ENCODE assay signal across 8 cellular contexts in genomic region chr12:66301944-66302826, GRCh38.
A peak's percentile ranks its signal among the peaks of the same experiment; 100 is the strongest.
DNase-seq lines count a peak whose midpoint lies in the region; ATAC-seq and TF ChIP-seq lines count a peak whose summit lies in the region.

Gene HELB (plus strand): TSS chr12:66302493. CDS start chr12:66302604, 111 bp downstream.

- peak within 1 kb of the TSS; percentile 76 for H3K4me3 ChIP-seq in coronary artery

- TF ChIP-seq CTCF in coronary artery (IDR thresholded peaks at IDR 0.05), result no peak

- ATAC-seq in GM19351 (IDR thresholded peaks at IDR 0.05; ENCODE audit: unreplicated experiment), result peak; percentile 83
- ATAC-seq in HG03520 (IDR thresholded peaks at IDR 0.05; ENCODE audit: unreplicated experiment), result peak; percentile 89

- H3K27ac ChIP-seq in coronary artery, result peak within 1 kb of the TSS; percentile 71 to 78
- H3K27ac ChIP-seq in layer of hippocampus (ENCODE audit: low read depth, low read length), result peak within 1 kb of the TSS; percentile 14

- DNase-seq in C1 segment of cervical spinal cord (lab: John Stamatoyannopoulos, UW) (peak; percentile 22 to 96 (median 88)), NCI-H526 treated with DMSO at 0.1 percent for 48 hours (lab: John Stamatoyannopoulos, UW) (peak; percentile 90), coronary artery (ENCODE audit: low spot score) (peak; percentile 97)
- DNase-seq in activated CD4-positive, alpha-beta T cell treated with anti-CD3 and anti-CD28 coated beads for 48 hours, result peak; percentile 99
- DNase-seq in stimulated activated CD4-positive, alpha-beta T cell treated with anti-CD3 and anti-CD28 coated beads, Interleukin-1b, Interleukin-23, amount 100 ng/mL, for 24 hours (ENCODE audit: low read depth in 4 of 4, low spot score in 1 of 4), result peak; percentile 96 to 99 (median 98)

- H3K27me3 ChIP-seq in layer of hippocampus (ENCODE audit: control insufficient read depth, insufficient read depth, low read length), result no peaks in the 10 kb centered on the region

Comparison
In these comparisons a context has a peak if more than half of its experiments do, and no peak if none do; other contexts are left out.
1. Peak in every context shown above with its lines: DNase-seq, ATAC-seq, H3K4me3 ChIP-seq and H3K27ac ChIP-seq.